Comparison of ENCODE assay signal across 20 cellular contexts in the genomic region with DNA sequence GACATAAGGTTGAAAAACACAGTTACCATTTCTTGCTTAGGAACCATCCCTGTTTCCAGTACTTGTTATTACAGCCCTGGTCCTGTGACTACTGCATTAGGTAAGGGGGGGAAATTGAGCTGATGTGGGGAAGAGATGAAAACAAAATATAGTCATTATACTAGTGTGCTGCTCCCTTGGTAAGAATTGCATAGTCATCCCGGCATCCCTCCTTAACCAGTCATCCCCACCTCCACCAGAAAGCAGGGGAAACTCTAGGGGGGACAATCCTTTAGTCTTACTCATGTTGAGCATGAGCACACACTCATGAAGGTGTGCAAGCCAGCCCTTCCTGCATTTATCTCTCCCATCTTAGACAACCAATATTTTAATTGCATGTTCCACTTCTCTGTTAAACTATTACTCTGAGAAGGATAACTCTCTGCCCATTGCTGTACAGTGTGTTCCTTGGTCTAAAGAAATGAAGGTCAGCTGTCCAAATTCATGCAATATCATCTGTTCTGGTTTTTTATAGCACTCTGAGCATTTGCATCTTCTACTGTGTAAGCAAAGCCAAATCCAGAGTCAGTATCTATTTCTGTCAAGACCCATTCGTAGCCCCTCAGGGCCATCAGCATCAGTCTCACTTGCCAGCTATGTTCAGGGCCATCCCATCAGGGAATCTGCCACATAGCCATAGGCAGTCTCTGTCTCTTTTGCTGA. TPM values are rescaled to one million over a fixed set of nuclear protein-coding genes. Genes with fewer than 3 reads are reported as not detected.
A peak's percentile ranks its signal among the peaks of the same experiment; 100 is the strongest.
DNase-seq lines count a peak whose midpoint lies in the region; ATAC-seq and TF ChIP-seq lines count a peak whose summit lies in the region.
"Had no signal": no experiment of that assay in that cellular context is flagged by ENCODE, and none has a peak within 500 bp of the region (broad histone marks: within the 10 kb centered on the region; RNA-seq: fewer than 3 reads in every experiment).

No MANE protein-coding gene starts in this region.

- H2BK15ac ChIP-seq in IMR-90 (ENCODE audit: low read depth, low read length): no peak overlapping the region

- POLR2A ChIA-PET in activated CD4-positive, alpha-beta T cell treated with anti-CD3 and anti-CD28 coated beads for 36 hours (lab: Charles Lee): no interaction called here
- POLR2A ChIA-PET in IMR-90 (lab: Charles Lee; ENCODE audit: unreplicated experiment): no interaction called here

- H3K27me3 ChIP-seq in IMR-90 (ENCODE audit: control insufficient read depth, insufficient read depth, low read length) (no peaks in the 10 kb centered on the region), psoas muscle (ENCODE audit: insufficient read depth in 3 of 3, low read length in 2 of 3) (no peaks in the 10 kb centered on the region), lower lobe of right lung (ENCODE audit: low read depth) (no peaks in the 10 kb centered on the region), foreskin keratinocyte (peaks cover 32% of the 10 kb centered on the region)
- H3K27me3 ChIP-seq: BLaER1, MG63, Peyer's patch had no signal

- no peak overlapping the region for H3K4me2 ChIP-seq in IMR-90 (ENCODE audit: low read depth, low read length)
- H3K4me2 ChIP-seq: BLaER1, KMS-11 had no signal

- no peak overlapping the region for H2BK120ac ChIP-seq in IMR-90 (ENCODE audit: low read depth, low read length)

- TF ChIP-seq POLR2A in IMR-90 (IDR thresholded peaks at IDR 0.05; ENCODE audit: low read depth, low read length): no peak

- no peak for DNase-seq in activated CD4-positive, alpha-beta T cell treated with anti-CD3 and anti-CD28 coated beads for 36 hours
- DNase-seq in activated CD4-positive, alpha-beta T cell treated with anti-CD3 and anti-CD28 coated beads, Interleukin-2, amount 50 U/mL, for 1 hour: no peak
- DNase-seq in IMR-90 (no peak), fibroblast of gingiva (ENCODE audit: low read depth) (peak; percentile 21), psoas muscle (no peak), lower lobe of right lung (no peak), coronary artery (ENCODE audit: low spot score) (no peak), foreskin keratinocyte (no peak)
- DNase-seq: CD8-positive, alpha-beta T cell; DND-41; MG63; NCI-H1092; NCI-H2081 treated with DMSO at 0.1 percent for 48 hours; NCI-H510A treated with DMSO at 0.1 percent for 48 hours; Peyer's patch; Right ventricle myocardium superior had no signal

- H3K56ac ChIP-seq in IMR-90 (ENCODE audit: extremely low read depth, insufficient read depth, low read length): no peak overlapping the region

- H3K9me3 Mint-ChIP-seq in activated CD4-positive, alpha-beta T cell treated with anti-CD3 and anti-CD28 coated beads for 36 hours (ENCODE audit: low read depth): no peaks in the 10 kb centered on the region
- H3K9me3 Mint-ChIP-seq: CD8-positive, alpha-beta T cell had no signal

- H3K4me3 ChIP-seq in IMR-90 (ENCODE audit: insufficient read depth, low read depth, low read length): no peak overlapping the region
- no peak overlapping the region for H3K4me3 ChIP-seq in psoas muscle
- no peak overlapping the region for H3K4me3 ChIP-seq in lower lobe of right lung
- no peak overlapping the region for H3K4me3 ChIP-seq in coronary artery
- H3K4me3 ChIP-seq: BLaER1, MG63, Peyer's patch had no signal

- BruUV-seq in IMR-90 (replicated peaks; lab: Mats Ljungman, UMichigan): no TSS peak

- H2AK5ac ChIP-seq in IMR-90 (ENCODE audit: low read depth, low read length): peak overlapping the region; percentile 12; the same call in 1 of the 2 replicates

- no peaks in the 10 kb centered on the region for H3K9me3 ChIP-seq in IMR-90 (ENCODE audit: control insufficient read depth, insufficient read depth, low read length)
- no peaks in the 10 kb centered on the region for H3K9me3 ChIP-seq in psoas muscle
- H3K9me3 ChIP-seq in lower lobe of right lung: no peaks in the 10 kb centered on the region
- H3K9me3 ChIP-seq: MG63, Peyer's patch had no signal

- no peak overlapping the region for H4K8ac ChIP-seq in IMR-90 (ENCODE audit: low read depth in 2 of 2, low read length in 2 of 2)

- H3K36me3 ChIP-seq in IMR-90 (ENCODE audit: control insufficient read depth, insufficient read depth, low read length) (no peaks in the 10 kb centered on the region), psoas muscle (ENCODE audit: insufficient read depth in 1 of 2, low read depth in 1 of 2) (no peaks in the 10 kb centered on the region), lower lobe of right lung (no peaks in the 10 kb centered on the region)
- H3K36me3 ChIP-seq: BLaER1, MG63, Peyer's patch had no signal

- in situ Hi-C loops in IMR-90 (cut with MboI; ENCODE audit: low sequenced_read_pairs): no loop called here

- H3K9me1 ChIP-seq in IMR-90 (ENCODE audit: insufficient read depth, low read length): no peaks in the 10 kb centered on the region; the same call in 1 of the 2 replicates

- H3K27ac ChIP-seq in IMR-90 (ENCODE audit: insufficient read depth, low read length): no peak overlapping the region
- peak overlapping the region; percentile 81 for H3K27ac ChIP-seq in psoas muscle
- no peak overlapping the region for H3K27ac ChIP-seq in lower lobe of right lung
- no peak overlapping the region for H3K27ac ChIP-seq in coronary artery
- H3K27ac ChIP-seq in foreskin keratinocyte: no peak overlapping the region
- H3K27ac ChIP-seq: 22Rv1, BLaER1, KMS-11, Peyer's patch had no signal

- peaks cover 6% of the 10 kb centered on the region for H3K4me1 Mint-ChIP-seq in activated CD4-positive, alpha-beta T cell treated with anti-CD3 and anti-CD28 coated beads for 36 hours

- no peak overlapping the region for H2BK5ac ChIP-seq in IMR-90 (ENCODE audit: low read depth, low read length, poor library complexity, severe bottlenecking)

- intact Hi-C loops in activated CD4-positive, alpha-beta T cell treated with anti-CD3 and anti-CD28 coated beads for 36 hours (cut with DNase I, micrococcal nuclease): no loop called here
- intact Hi-C loops in IMR-90 (cut with micrococcal nuclease): no loop called here
- intact Hi-C loops in psoas muscle (cut with DNase I): no loop called here
- intact Hi-C loops in lower lobe of right lung (cut with DNase I): no loop called here

- 0 out of 2 replicates have a peak overlapping the region, but pooled peaks have one; percentile 5 for H2BK20ac ChIP-seq in IMR-90 (ENCODE audit: low read depth, low read length)

- H3K27me3 Mint-ChIP-seq in activated CD4-positive, alpha-beta T cell treated with anti-CD3 and anti-CD28 coated beads for 36 hours: peaks cover 16% of the 10 kb centered on the region

- H3K18ac ChIP-seq in IMR-90 (ENCODE audit: low read depth, low read length): no peak overlapping the region

- H3K4me1 ChIP-seq in IMR-90 (ENCODE audit: control insufficient read depth, insufficient read depth, low read length): peaks cover 4% of the 10 kb centered on the region
- peaks cover 62% of the 10 kb centered on the region for H3K4me1 ChIP-seq in psoas muscle
- H3K4me1 ChIP-seq in lower lobe of right lung: no peaks in the 10 kb centered on the region
- H3K4me1 ChIP-seq in foreskin keratinocyte: no peaks in the 10 kb centered on the region
- H3K4me1 ChIP-seq: BLaER1, Peyer's patch had no signal

- WGBS in IMR-90 (ENCODE audit: extremely low coverage in 2 of 2, insufficient read length in 1 of 2), 2 experiments: no CpG with 5 or more reads among the region's 2 CpGs
- WGBS in psoas muscle, 3 donors: 42 to 61% (median 58%) methylated on average over 2 of the region's 2 CpGs

- H2AK9ac ChIP-seq in IMR-90 (replicated peaks; ENCODE audit: low read depth, low read length, poor library complexity): no peak overlapping the region

- H3K27ac Mint-ChIP-seq in activated CD4-positive, alpha-beta T cell treated with anti-CD3 and anti-CD28 coated beads for 36 hours: no peak overlapping the region
- H3K27ac Mint-ChIP-seq: CD8-positive, alpha-beta T cell had no signal

- no peak overlapping the region for H3K9ac ChIP-seq in IMR-90 (ENCODE audit: low read depth, low read length)
- H3K9ac ChIP-seq: BLaER1, KMS-11 had no signal

- no peak overlapping the region for H4K5ac ChIP-seq in IMR-90 (ENCODE audit: low read depth, low read length)

- no peak overlapping the region for H2AFZ ChIP-seq in IMR-90 (replicated peaks; ENCODE audit: low read length, poor library complexity)

- 0 out of 2 replicates have a peak overlapping the region, but pooled peaks have one; percentile 19 for H3K4ac ChIP-seq in IMR-90 (ENCODE audit: low read depth, low read length)

- dilution Hi-C loops in IMR-90 (cut with HindIII; ENCODE audit: low sequenced_read_pairs, unreplicated experiment): no loop called here

- TF ChIP-seq CTCF in IMR-90 (conservative IDR thresholded peaks at IDR 0.05; ENCODE audit: low read depth, low read length) (no peak), psoas muscle (IDR thresholded peaks at IDR 0.05) (no peak), lower lobe of right lung (IDR thresholded peaks at IDR 0.05) (no peak), coronary artery (IDR thresholded peaks at IDR 0.05) (no peak), foreskin keratinocyte (conservative IDR thresholded peaks at IDR 0.05) (no peak)

- no peaks in the 10 kb centered on the region for H3K79me1 ChIP-seq in IMR-90 (ENCODE audit: low read depth in 1 of 2, low read length in 2 of 2)

- H3K36me3 Mint-ChIP-seq in activated CD4-positive, alpha-beta T cell treated with anti-CD3 and anti-CD28 coated beads for 36 hours (ENCODE audit: low read depth): no peaks in the 10 kb centered on the region
- H3K36me3 Mint-ChIP-seq: CD8-positive, alpha-beta T cell had no signal

- H3K23ac ChIP-seq in IMR-90 (ENCODE audit: low read depth, low read length): no peak overlapping the region

- H4K20me1 ChIP-seq in IMR-90 (ENCODE audit: insufficient read depth, low read length): no peaks in the 10 kb centered on the region
- H4K20me1 ChIP-seq: BLaER1 had no signal

- peak; percentile 51 for ATAC-seq in activated CD4-positive, alpha-beta T cell treated with anti-CD3 and anti-CD28 coated beads for 36 hours
- ATAC-seq in IMR-90 (ENCODE audit: low read depth) (no peak), psoas muscle (peak; percentile 77 to 95 (median 84)), lower lobe of right lung (no peak), foreskin keratinocyte (no peak)
- ATAC-seq: CD8-positive, alpha-beta T cell had no signal

- H3K14ac ChIP-seq in IMR-90 (replicated peaks; ENCODE audit: low read depth, low read length): no peak overlapping the region

- CTCF ChIA-PET in activated CD4-positive, alpha-beta T cell treated with anti-CD3 and anti-CD28 coated beads for 36 hours (lab: Charles Lee): interaction anchor here (0.7 to 1.0 kb wide), 3 partner anchors 16 to 20 kb away, joined by 3 read pairs; no protein-coding TSS in a partner anchor
- CTCF ChIA-PET in IMR-90 (lab: Yijun Ruan, JAX): interaction anchor here (0.6 kb wide), 1 partner anchor 1271 kb away, joined by 5 read pairs; no protein-coding TSS in a partner anchor

- H4K91ac ChIP-seq in IMR-90 (ENCODE audit: insufficient read depth, low read depth, low read length): no peak overlapping the region

- TF ChIP-seq RAD21 in IMR-90 (IDR thresholded peaks at IDR 0.05; ENCODE audit: low read length): no peak

- H3K4me3 Mint-ChIP-seq in activated CD4-positive, alpha-beta T cell treated with anti-CD3 and anti-CD28 coated beads for 36 hours: no peak overlapping the region
- H3K4me3 Mint-ChIP-seq: CD8-positive, alpha-beta T cell had no signal

RNA-seq across cellular contexts. Expression of gene TMEM30B, which starts 46.8 kb away (rescaled TPM):
- total RNA-seq in activated CD4-positive, alpha-beta T cell treated with anti-CD3 and anti-CD28 coated beads for 36 hours: 1 to 10 TPM; 1.3 to 2.1 TPM
- total RNA-seq in IMR-90 (2012; rRNA removed) (under 0.01 TPM in 1 of 2 replicates, not detected in the other), psoas muscle (1 to 10 TPM in 2 of 4 donors, under 1 TPM in 2; 0.80 to 2.0 (median 1.0) TPM), lower lobe of right lung (20.3 TPM), foreskin keratinocyte (17.9 and 19.8 TPM in 2 replicates)
- polyA plus RNA-seq in IMR-90 (2012; rRNA removed) (0.03 and 0.13 TPM in 2 replicates), psoas muscle (under 1 TPM; 0.30 to 0.33 (median 0.31) TPM), foreskin keratinocyte (7.6 and 9.5 TPM in 2 replicates)
- polyA plus RNA-seq in IMR-90 (2012; cell fraction: cytosol; rRNA removed): 0.04 and 0.21 TPM in 2 replicates
- 0.15 TPM in 1 of 2 replicates, not detected in the other for polyA plus RNA-seq in IMR-90 (2012; cell fraction: nucleus; rRNA removed; ENCODE audit: low replicate concordance)
- total RNA-seq: HepG2 had no signal
- polyA plus RNA-seq: HepG2 had no signal

Comparison
In these comparisons a context has a peak if more than half of its experiments do, and no peak if none do; other contexts are left out.
1. ATAC-seq: peak in activated CD4-positive, alpha-beta T cell treated with anti-CD3 and anti-CD28 coated beads for 36 hours (single experiment) and psoas muscle (4 of 4); none in IMR-90 (single experiment), lower lobe of right lung (0 of 2) and foreskin keratinocyte (single experiment).